Comparison of ENCODE assay signal across 1 cellular context in the genomic region with DNA sequence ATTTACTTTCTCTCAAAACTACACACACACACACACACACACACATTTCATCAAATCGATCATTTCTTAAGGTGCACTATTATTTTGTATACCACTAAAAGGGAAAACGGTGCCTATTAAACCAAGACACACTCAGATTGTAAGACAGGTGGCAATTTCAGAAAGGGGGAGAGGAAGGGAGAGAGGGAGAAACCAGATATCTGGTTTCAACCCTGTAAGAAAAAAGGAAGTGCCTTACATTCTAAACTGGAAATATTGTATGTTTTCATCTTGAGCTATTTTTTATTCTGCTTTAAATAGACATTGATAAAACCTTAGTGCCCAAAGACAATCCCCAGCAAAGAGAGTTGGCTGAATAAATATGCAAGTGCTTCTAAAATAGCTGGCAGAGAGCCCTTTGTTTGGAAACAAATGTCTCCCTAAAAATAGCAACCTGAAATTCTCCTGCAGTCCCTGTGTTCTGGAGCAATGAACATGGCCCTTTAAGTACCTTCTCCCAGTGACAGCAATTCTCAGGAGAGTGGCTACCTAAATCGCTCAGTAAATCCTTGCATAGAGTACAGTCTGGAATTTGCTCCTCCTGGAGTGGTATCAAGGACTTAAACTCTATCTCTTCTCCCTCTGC.
TF ChIP-seq lines count a peak whose summit lies in the region.

No MANE protein-coding gene starts in this region.

TF ChIP-seq in WTC11, 78 proteins besides CTCF, POLR2A, EP300 and RAD21 (continued from another document):
- TF ChIP-seq, protein P1, sequence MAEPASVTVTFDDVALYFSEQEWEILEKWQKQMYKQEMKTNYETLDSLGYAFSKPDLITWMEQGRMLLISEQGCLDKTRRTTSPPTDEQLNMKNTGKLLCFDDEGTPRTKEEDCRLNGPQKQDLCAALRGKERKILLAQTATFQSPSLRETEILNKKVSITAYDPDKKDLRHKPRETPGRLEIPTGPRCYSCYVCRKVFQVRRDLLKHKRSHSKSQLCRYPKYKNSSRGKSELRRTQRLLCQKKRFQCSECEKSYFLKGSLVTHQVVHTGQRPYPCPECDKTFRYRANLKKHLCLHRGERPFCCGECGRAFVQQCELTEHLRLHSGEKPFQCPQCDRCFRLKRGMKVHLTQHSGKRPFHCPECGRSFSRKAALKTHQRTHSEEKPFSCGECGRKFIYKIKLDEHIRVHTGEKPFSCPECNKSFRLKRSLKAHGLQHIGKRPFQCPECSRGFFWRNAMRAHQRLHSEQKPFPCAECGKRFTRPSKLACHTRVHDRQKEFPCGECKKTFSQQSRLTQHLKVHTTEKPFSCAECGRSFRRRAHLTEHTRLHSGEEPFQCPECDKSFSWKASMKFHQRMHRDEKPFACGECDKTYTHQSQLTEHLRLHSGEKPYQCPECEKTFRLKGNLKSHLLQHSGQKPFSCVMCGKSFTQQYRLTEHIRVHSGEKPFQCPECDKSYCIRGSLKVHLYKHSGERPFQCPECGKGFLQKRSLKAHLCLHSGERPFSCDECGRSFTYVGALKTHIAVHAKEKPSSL (CRISPR knock-in tag; conservative IDR thresholded peaks at IDR 0.05), result no peak
- TF ChIP-seq, protein P2, sequence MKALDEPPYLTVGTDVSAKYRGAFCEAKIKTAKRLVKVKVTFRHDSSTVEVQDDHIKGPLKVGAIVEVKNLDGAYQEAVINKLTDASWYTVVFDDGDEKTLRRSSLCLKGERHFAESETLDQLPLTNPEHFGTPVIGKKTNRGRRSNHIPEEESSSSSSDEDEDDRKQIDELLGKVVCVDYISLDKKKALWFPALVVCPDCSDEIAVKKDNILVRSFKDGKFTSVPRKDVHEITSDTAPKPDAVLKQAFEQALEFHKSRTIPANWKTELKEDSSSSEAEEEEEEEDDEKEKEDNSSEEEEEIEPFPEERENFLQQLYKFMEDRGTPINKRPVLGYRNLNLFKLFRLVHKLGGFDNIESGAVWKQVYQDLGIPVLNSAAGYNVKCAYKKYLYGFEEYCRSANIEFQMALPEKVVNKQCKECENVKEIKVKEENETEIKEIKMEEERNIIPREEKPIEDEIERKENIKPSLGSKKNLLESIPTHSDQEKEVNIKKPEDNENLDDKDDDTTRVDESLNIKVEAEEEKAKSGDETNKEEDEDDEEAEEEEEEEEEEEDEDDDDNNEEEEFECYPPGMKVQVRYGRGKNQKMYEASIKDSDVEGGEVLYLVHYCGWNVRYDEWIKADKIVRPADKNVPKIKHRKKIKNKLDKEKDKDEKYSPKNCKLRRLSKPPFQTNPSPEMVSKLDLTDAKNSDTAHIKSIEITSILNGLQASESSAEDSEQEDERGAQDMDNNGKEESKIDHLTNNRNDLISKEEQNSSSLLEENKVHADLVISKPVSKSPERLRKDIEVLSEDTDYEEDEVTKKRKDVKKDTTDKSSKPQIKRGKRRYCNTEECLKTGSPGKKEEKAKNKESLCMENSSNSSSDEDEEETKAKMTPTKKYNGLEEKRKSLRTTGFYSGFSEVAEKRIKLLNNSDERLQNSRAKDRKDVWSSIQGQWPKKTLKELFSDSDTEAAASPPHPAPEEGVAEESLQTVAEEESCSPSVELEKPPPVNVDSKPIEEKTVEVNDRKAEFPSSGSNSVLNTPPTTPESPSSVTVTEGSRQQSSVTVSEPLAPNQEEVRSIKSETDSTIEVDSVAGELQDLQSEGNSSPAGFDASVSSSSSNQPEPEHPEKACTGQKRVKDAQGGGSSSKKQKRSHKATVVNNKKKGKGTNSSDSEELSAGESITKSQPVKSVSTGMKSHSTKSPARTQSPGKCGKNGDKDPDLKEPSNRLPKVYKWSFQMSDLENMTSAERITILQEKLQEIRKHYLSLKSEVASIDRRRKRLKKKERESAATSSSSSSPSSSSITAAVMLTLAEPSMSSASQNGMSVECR (CRISPR knock-in tag; IDR thresholded peaks at IDR 0.05; ENCODE audit: borderline replicate concordance), result no peak
- TF ChIP-seq, protein P3, sequence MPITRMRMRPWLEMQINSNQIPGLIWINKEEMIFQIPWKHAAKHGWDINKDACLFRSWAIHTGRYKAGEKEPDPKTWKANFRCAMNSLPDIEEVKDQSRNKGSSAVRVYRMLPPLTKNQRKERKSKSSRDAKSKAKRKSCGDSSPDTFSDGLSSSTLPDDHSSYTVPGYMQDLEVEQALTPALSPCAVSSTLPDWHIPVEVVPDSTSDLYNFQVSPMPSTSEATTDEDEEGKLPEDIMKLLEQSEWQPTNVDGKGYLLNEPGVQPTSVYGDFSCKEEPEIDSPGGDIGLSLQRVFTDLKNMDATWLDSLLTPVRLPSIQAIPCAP (CRISPR knock-in tag; IDR thresholded peaks at IDR 0.05), result no peak
- TF ChIP-seq, protein P4, sequence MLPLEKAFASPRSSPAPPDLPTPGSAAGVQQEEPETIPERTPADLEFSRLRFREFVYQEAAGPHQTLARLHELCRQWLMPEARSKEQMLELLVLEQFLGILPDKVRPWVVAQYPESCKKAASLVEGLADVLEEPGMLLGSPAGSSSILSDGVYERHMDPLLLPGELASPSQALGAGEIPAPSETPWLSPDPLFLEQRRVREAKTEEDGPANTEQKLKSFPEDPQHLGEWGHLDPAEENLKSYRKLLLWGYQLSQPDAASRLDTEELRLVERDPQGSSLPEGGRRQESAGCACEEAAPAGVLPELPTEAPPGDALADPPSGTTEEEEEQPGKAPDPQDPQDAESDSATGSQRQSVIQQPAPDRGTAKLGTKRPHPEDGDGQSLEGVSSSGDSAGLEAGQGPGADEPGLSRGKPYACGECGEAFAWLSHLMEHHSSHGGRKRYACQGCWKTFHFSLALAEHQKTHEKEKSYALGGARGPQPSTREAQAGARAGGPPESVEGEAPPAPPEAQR (CRISPR knock-in tag; IDR thresholded peaks at IDR 0.05), result no peak
